In genomic region chr2:111159640-111160039, GRCh38 we compare ENCODE assay signal across 28 cellular contexts. TPM values are rescaled to one million over a fixed set of nuclear protein-coding genes. Genes with fewer than 3 reads are reported as not detected.
DNase-seq lines count a peak whose midpoint lies in the region; ATAC-seq, FAIRE-seq and TF ChIP-seq lines count a peak whose summit lies in the region.
"Had no signal": no experiment of that assay in that cellular context is flagged by ENCODE, and none has a peak within 500 bp of the region (broad histone marks: within the 10 kb centered on the region; RNA-seq: fewer than 3 reads in every experiment).

No MANE protein-coding gene starts in this region.

- peaks cover 9% of the 10 kb centered on the region; the same call in 1 of the 2 replicates for H3F3A ChIP-seq in GM23248 (ENCODE audit: insufficient read depth)

- no peak overlapping the region for H3K27ac ChIP-seq in GM23248
- peak overlapping the region; percentile 95; the same call in 1 of the 2 replicates for H3K27ac ChIP-seq in Karpas-422 (ENCODE audit: low read length)
- H3K27ac ChIP-seq in trophoblast cell (ENCODE audit: low read depth, low read length) = peak overlapping the region; percentile 50
- H3K27ac ChIP-seq: BLaER1, KMS-11, Peyer's patch, SJSA1 had no signal

- H3K9ac ChIP-seq in GM23248 = no peak overlapping the region
- H3K9ac ChIP-seq in Karpas-422 (ENCODE audit: low read length) = no peak overlapping the region
- H3K9ac ChIP-seq in trophoblast cell (ENCODE audit: low read length) = no peak overlapping the region
- H3K9ac ChIP-seq: BLaER1, KMS-11 had no signal

- no peak overlapping the region for H4K12ac ChIP-seq in trophoblast cell (ENCODE audit: low read depth, low read length)

- no peak overlapping the region for H2AFZ ChIP-seq in GM23248
- no peak overlapping the region for H2AFZ ChIP-seq in Karpas-422 (ENCODE audit: low read length)
- H2AFZ ChIP-seq in trophoblast cell (ENCODE audit: insufficient read depth, low read length, poor library complexity) = no peak overlapping the region

- H3K9me2 ChIP-seq in GM23248 (ENCODE audit: insufficient read depth) = no peaks in the 10 kb centered on the region
- H3K9me2 ChIP-seq in Karpas-422 (replicated peaks; ENCODE audit: insufficient read depth, low read length) = no peaks in the 10 kb centered on the region

- H3K23ac ChIP-seq in trophoblast cell (ENCODE audit: low read length) = no peak overlapping the region

- H3K27ac Mint-ChIP-seq in central memory CD8-positive, alpha-beta T cell (ENCODE audit: low read depth) = peak overlapping the region; percentile 14
- H3K27ac Mint-ChIP-seq: CD4-positive, alpha-beta T cell; HFFc6 had no signal

- peaks cover 8% of the 10 kb centered on the region for H3K36me3 Mint-ChIP-seq in central memory CD8-positive, alpha-beta T cell (ENCODE audit: insufficient read depth)

- TF ChIP-seq CTCF in D721Med (IDR thresholded peaks at IDR 0.05; ENCODE audit: insufficient read depth, missing control alignments) = no peak

- no peak for ATAC-seq in central memory CD8-positive, alpha-beta T cell (replicated peaks; ENCODE audit: extremely low read depth, poor library complexity, severe bottlenecking)
- ATAC-seq in GM18519 (IDR thresholded peaks at IDR 0.05; ENCODE audit: low FRiP score, unreplicated experiment) = no peak
- ATAC-seq in GM21381 (IDR thresholded peaks at IDR 0.05; ENCODE audit: unreplicated experiment) = no peak
- ATAC-seq: HepG2, Right ventricle myocardium inferior had no signal

- no peak overlapping the region for H2BK5ac ChIP-seq in trophoblast cell (ENCODE audit: low read depth, low read length, poor library complexity)

- H3K4me1 ChIP-seq in GM23248 (ENCODE audit: insufficient read depth) (peaks cover 25% of the 10 kb centered on the region), Karpas-422 (ENCODE audit: low read length) (peaks cover 99% of the 10 kb centered on the region), trophoblast cell (ENCODE audit: control insufficient read depth in 1 of 2, insufficient read depth in 2 of 2, low read length in 2 of 2) (peaks cover 14 to 23% of the 10 kb centered on the region in 2 experiments)

- no peak for FAIRE-seq in D721Med (lab: Jason Lieb, UNC)
- FAIRE-seq: GM18507, GM19239, HepG2 had no signal

- no peak overlapping the region for H4K91ac ChIP-seq in trophoblast cell (ENCODE audit: low read depth, low read length)

- peaks cover 11% of the 10 kb centered on the region for H3K79me1 ChIP-seq in trophoblast cell (ENCODE audit: low read length)

- H3K4me3 Mint-ChIP-seq in central memory CD8-positive, alpha-beta T cell = no peak overlapping the region
- H3K4me3 Mint-ChIP-seq: CD4-positive, alpha-beta T cell; H9; HFFc6 had no signal

- no peaks in the 10 kb centered on the region for H3K27me3 Mint-ChIP-seq in central memory CD8-positive, alpha-beta T cell
- H3K27me3 Mint-ChIP-seq: CD4-positive, alpha-beta T cell had no signal

- no peaks in the 10 kb centered on the region for H3K79me2 ChIP-seq in GM23248 (ENCODE audit: insufficient read depth)
- peaks cover 62% of the 10 kb centered on the region for H3K79me2 ChIP-seq in Karpas-422 (ENCODE audit: low read length)
- H3K79me2 ChIP-seq in trophoblast cell (ENCODE audit: control insufficient read depth, insufficient read depth, low read length, poor library complexity) = peaks cover 5% of the 10 kb centered on the region

- H3K4me2 ChIP-seq in GM23248 (ENCODE audit: unreplicated experiment) (peak overlapping the region; percentile 60), Karpas-422 (ENCODE audit: low read depth, low read length, poor library complexity, severe bottlenecking) (no peak overlapping the region), trophoblast cell (ENCODE audit: low read length) (no peak overlapping the region)
- H3K4me2 ChIP-seq: BLaER1, KMS-11 had no signal

- H3K27me3 ChIP-seq in GM23248 (replicated peaks; ENCODE audit: insufficient read depth) (no peaks in the 10 kb centered on the region), Karpas-422 (ENCODE audit: low read length) (no peaks in the 10 kb centered on the region), trophoblast cell (ENCODE audit: insufficient read depth, low read length) (no peaks in the 10 kb centered on the region)
- H3K27me3 ChIP-seq: BLaER1, Peyer's patch, SJSA1 had no signal

- no peak overlapping the region for H3K4me3 ChIP-seq in GM23248
- H3K4me3 ChIP-seq in Karpas-422 (ENCODE audit: low read length) = no peak overlapping the region
- no peak overlapping the region for H3K4me3 ChIP-seq in trophoblast cell (ENCODE audit: low read depth, low read length)
- H3K4me3 ChIP-seq: BLaER1, Peyer's patch, SJSA1 had no signal

- H2BK120ac ChIP-seq in trophoblast cell (ENCODE audit: insufficient read depth, low read length, poor library complexity) = no peak overlapping the region

- H3K36me3 ChIP-seq in GM23248 (ENCODE audit: low read depth) = no peaks in the 10 kb centered on the region
- peaks cover 65% of the 10 kb centered on the region for H3K36me3 ChIP-seq in Karpas-422 (ENCODE audit: insufficient read depth, low read length)
- H3K36me3 ChIP-seq in trophoblast cell (ENCODE audit: control insufficient read depth in 1 of 2, insufficient read depth in 2 of 2, low read length in 2 of 2) = peaks cover 55 to 71% of the 10 kb centered on the region in 2 experiments
- H3K36me3 ChIP-seq: SJSA1 had no signal

- in situ Hi-C loops in GM23248 (cut with MboI) = no loop called here

- no peak overlapping the region for H2BK12ac ChIP-seq in trophoblast cell (ENCODE audit: low read length)

- no peak overlapping the region for H3K14ac ChIP-seq in trophoblast cell (ENCODE audit: low read length)

- H3K4me1 Mint-ChIP-seq in central memory CD8-positive, alpha-beta T cell = peaks cover 15% of the 10 kb centered on the region

- 75 to 77% methylated on average over 5 of the region's 5 CpGs for WGBS in GM23248 (ENCODE audit: low coverage in 1 of 2, low lambda C conversion rate in 2 of 2, missing lambda C conversion rate in 2 of 2), 2 experiments
- no CpG with 5 or more reads among the region's 5 CpGs for WGBS in trophoblast cell (ENCODE audit: extremely low coverage, insufficient coverage, insufficient read length)

- H3K9me3 Mint-ChIP-seq in central memory CD8-positive, alpha-beta T cell = no peaks in the 10 kb centered on the region
- H3K9me3 Mint-ChIP-seq: CD4-positive, alpha-beta T cell; H9; HFFc6 had no signal

- H3K9me3 ChIP-seq in GM23248 (ENCODE audit: low read depth) (no peaks in the 10 kb centered on the region), Karpas-422 (ENCODE audit: low read length) (no peaks in the 10 kb centered on the region), trophoblast cell (ENCODE audit: insufficient read depth, low read depth, low read length) (no peaks in the 10 kb centered on the region)
- H3K9me3 ChIP-seq: BLaER1, Caco-2, Peyer's patch, SJSA1 had no signal

- no peak overlapping the region for H3K4ac ChIP-seq in trophoblast cell (ENCODE audit: low read depth, low read length)

- no peak overlapping the region for H2AK5ac ChIP-seq in trophoblast cell (ENCODE audit: low read length)

- H4K20me1 ChIP-seq in GM23248 (ENCODE audit: insufficient read depth) (no peaks in the 10 kb centered on the region), Karpas-422 (ENCODE audit: insufficient read depth, low read depth, low read length) (peaks cover 80% of the 10 kb centered on the region)

- DNase-seq in GM23248 (no peak), Karpas-422 (no peak), trophoblast cell (no peak), kidney glomerular epithelial cell (lab: John Stamatoyannopoulos, UW) (no peak), D721Med (ENCODE audit: insufficient read length, low spot score) (no peak)
- no peak for DNase-seq in central memory CD8-positive, alpha-beta T cell (ENCODE audit: low spot score in 2 of 2)
- DNase-seq: Caco-2; CD4-positive, alpha-beta T cell; DMS53; GDM1; H9; HFFc6; NCI-H1105; NCI-H146; NCI-H2029; NCI-H345; NCI-H524 treated with DMSO at 0.1 percent for 48 hours; NCI-H82; Peyer's patch had no signal

- H4K8ac ChIP-seq in trophoblast cell (ENCODE audit: low read depth, low read length) = no peak overlapping the region

- peak overlapping the region; percentile 18 for H3K18ac ChIP-seq in trophoblast cell (ENCODE audit: low read length)

RNA-seq across cellular contexts. Expression of gene BCL2L11, which starts 38.9 kb away (rescaled TPM):
- under 0.01 and 0.22 TPM in 2 replicates for total RNA-seq in GM23248 (2014; rRNA removed; shearing (Covaris generic))
- 0.43 and 0.55 TPM in 2 replicates for polyA plus RNA-seq in GM23248 (2016; fragmentation: Nextera tagmentation; extraction: Ambion mirVana)
- total RNA-seq in Karpas-422 (2014; rRNA removed; shearing (Covaris generic); ENCODE audit: low replicate concordance) = 29.7 and 51.9 TPM in 2 replicates
- polyA plus RNA-seq in trophoblast cell (2013) = 29.4 and 31.9 TPM in 2 replicates

Comparison
In these comparisons a context has a peak if more than half of its experiments do, and no peak if none do; other contexts are left out.
1. RNA of gene BCL2L11, which starts 38.9 kb away (total RNA-seq): 29.7 to 51.9 TPM in Karpas-422; under 0.01 to 0.22 TPM in GM23248; every median in the first group is over 10 times any median in the second.